In genomic region chr3:42980209-42980608, GRCh38 we compare ENCODE assay signal across 10 cellular contexts. TPM values are rescaled to one million over a fixed set of nuclear protein-coding genes. Genes with fewer than 3 reads are reported as not detected.
DNase-seq lines count a peak whose midpoint lies in the region; ATAC-seq and TF ChIP-seq lines count a peak whose summit lies in the region.
"Had no signal": no experiment of that assay in that cellular context is flagged by ENCODE, and none has a peak within 500 bp of the region (broad histone marks: within the 10 kb centered on the region; RNA-seq: fewer than 3 reads in every experiment).

No MANE protein-coding gene starts in this region.

- H3K36me3 ChIP-seq in ES-I3 (ENCODE audit: insufficient read depth, low read length) (no peaks in the 10 kb centered on the region), Peyer's patch (no peaks in the 10 kb centered on the region), sigmoid colon (no peaks in the 10 kb centered on the region)

- DNase-seq in Peyer's patch, result no peak
- no peak for DNase-seq in sigmoid colon
- no peak for DNase-seq in NCI-H510A treated with DMSO at 0.1 percent for 48 hours (lab: John Stamatoyannopoulos, UW)
- no peak for DNase-seq in ecto neural progenitor cell (ENCODE audit: low spot score)
- DNase-seq: Kasumi-1, NCI-H226 had no signal

- H3K9me3 ChIP-seq in ES-I3 (ENCODE audit: control insufficient read depth, insufficient read depth, low read length) (no peaks in the 10 kb centered on the region; the same call in 1 of the 2 replicates), Peyer's patch (no peaks in the 10 kb centered on the region), iPS-18c (ENCODE audit: control insufficient read depth, insufficient read depth, low read length) (peaks cover 5% of the 10 kb centered on the region), sigmoid colon (no peaks in the 10 kb centered on the region)

- no peak for TF ChIP-seq CTCF in Peyer's patch (IDR thresholded peaks at IDR 0.05)
- TF ChIP-seq CTCF in sigmoid colon (IDR thresholded peaks at IDR 0.05), result no peak

- intact Hi-C loops in sigmoid colon (cut with DNase I), result no loop called here

- TF ChIP-seq EP300 in sigmoid colon (IDR thresholded peaks at IDR 0.05), result no peak

- peak overlapping the region in 3 of 4 donors; percentile 16 to 72 (median 41) for H3K4me3 ChIP-seq in Peyer's patch
- H3K4me3 ChIP-seq in iPS-18c (ENCODE audit: insufficient read depth, low read depth, low read length), result peak overlapping the region; percentile 84; the same call in 1 of the 2 replicates
- H3K4me3 ChIP-seq in sigmoid colon, result peak overlapping the region in 3 of 4 donors; percentile 62 to 89 (median 67)

- WGBS in sigmoid colon, 2 donors, result 84 to 89% methylated on average over 12 of the region's 12 CpGs

- H3K4me1 ChIP-seq in ES-I3 (ENCODE audit: insufficient read depth, low read length) (peaks cover 9% of the 10 kb centered on the region; the same call in 1 of the 2 replicates), Peyer's patch (peaks cover 0 to 16% (median 2%) of the 10 kb centered on the region in 4 donors), sigmoid colon (peaks cover 0 to 26% (median 20%) of the 10 kb centered on the region in 4 donors)

- H3K27me3 ChIP-seq in Peyer's patch (peaks cover 0 to 6% of the 10 kb centered on the region in 2 donors), sigmoid colon (no peaks in the 10 kb centered on the region)

- ATAC-seq in GM18520 (IDR thresholded peaks at IDR 0.05; ENCODE audit: unreplicated experiment) (no peak), GM21381 (IDR thresholded peaks at IDR 0.05; ENCODE audit: unreplicated experiment) (no peak)

- TF ChIP-seq POLR2A in Peyer's patch (IDR thresholded peaks at IDR 0.05), result no peak
- TF ChIP-seq POLR2A in sigmoid colon (IDR thresholded peaks at IDR 0.05), result no peak

- H3K27ac ChIP-seq in Peyer's patch, result no peak overlapping the region
- peak overlapping the region in 2 of 4 donors; percentile 72 to 79 for H3K27ac ChIP-seq in sigmoid colon

- H3K9ac ChIP-seq in ES-I3 (ENCODE audit: low read depth, low read length), result peak overlapping the region; percentile 88; the same call in 1 of the 2 replicates

RNA-seq across cellular contexts. Expression of gene GASK1A, which starts 1.1 kb away (rescaled TPM):
- total RNA-seq in Peyer's patch (1 to 10 TPM; 1.8 to 9.1 (median 6.3) TPM), sigmoid colon (10 to 100 TPM in 3 of 4 donors, 1 to 10 TPM in 1; 8.1 to 32.7 (median 18.1) TPM)
- 1 to 10 TPM in 2 of 3 donors, under 1 TPM in 1; 0.92 to 1.8 (median 1.2) TPM for polyA plus RNA-seq in sigmoid colon
